1 cellular context compared by ENCODE assay signal in the genomic region with DNA sequence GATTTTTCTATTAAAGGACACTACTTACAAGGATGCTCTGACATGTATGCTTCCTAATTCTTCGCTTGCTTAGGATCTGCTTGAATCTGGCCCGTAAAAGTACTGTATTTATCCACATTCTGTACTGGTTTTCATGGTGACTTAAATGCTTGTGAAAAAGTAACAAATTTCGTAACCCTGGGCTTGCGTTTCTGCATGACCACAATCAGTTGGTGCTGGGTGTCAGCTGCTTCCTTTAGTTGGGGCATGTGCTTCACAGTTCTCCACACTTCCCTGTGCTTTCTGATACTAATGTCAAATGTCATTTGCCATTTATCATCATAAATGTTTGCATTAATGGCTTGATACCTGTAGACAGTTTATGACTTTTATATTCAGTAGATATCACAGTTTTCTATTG.
TF ChIP-seq lines count a peak whose summit lies in the region.

No MANE protein-coding gene starts in this region.

TF ChIP-seq in HepG2, 621 proteins besides CTCF, POLR2A, EP300 and RAD21 (continued from another document):
- no peak for TF ChIP-seq ZNF720 (CRISPR knock-in tag; IDR thresholded peaks at IDR 0.05)
- TF ChIP-seq, protein P1, sequence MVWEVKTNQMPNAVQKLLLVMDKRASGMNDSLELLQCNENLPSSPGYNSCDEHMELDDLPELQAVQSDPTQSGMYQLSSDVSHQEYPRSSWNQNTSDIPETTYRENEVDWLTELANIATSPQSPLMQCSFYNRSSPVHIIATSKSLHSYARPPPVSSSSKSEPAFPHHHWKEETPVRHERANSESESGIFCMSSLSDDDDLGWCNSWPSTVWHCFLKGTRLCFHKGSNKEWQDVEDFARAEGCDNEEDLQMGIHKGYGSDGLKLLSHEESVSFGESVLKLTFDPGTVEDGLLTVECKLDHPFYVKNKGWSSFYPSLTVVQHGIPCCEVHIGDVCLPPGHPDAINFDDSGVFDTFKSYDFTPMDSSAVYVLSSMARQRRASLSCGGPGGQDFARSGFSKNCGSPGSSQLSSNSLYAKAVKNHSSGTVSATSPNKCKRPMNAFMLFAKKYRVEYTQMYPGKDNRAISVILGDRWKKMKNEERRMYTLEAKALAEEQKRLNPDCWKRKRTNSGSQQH (CRISPR knock-in tag; IDR thresholded peaks at IDR 0.05; ENCODE audit: low read depth) = no peak
